Comparison of ENCODE assay signal across 11 cellular contexts in the genomic region with DNA sequence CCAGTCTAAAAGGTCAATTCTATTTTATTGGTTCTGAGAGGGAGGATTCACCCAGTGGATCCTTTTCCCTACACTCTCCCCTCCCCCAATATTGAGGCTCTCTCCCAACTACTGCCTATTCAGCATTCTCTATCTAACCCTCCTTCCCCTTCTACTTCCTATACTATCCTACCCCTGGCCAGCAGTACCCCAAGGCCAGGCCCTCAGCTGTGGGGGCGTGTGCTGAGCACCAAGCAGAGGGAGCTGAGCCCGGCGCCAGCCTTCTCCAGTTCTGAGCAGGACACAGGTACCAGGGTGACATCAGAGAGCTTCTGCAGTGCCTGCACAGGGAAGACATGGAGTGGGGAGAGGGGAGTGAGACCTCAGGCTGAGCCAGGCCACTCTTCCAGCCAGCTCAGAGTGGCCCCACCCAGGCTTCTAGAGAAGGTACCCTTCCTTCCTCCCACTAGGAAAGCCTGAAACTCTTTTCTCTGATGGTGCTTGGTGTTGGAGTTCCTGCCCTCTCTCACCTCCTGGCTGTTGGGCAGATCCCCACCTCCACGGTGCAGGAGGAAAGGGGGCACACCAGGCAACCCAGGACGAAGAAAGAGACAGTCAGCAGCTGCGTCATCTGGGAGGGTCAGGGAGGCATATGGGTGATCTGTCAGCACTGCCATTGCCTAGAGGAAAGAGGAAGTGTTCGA. TPM values are rescaled to one million over a fixed set of nuclear protein-coding genes. Genes with fewer than 3 reads are reported as not detected.
DNase-seq lines count a peak whose midpoint lies in the region; ATAC-seq and TF ChIP-seq lines count a peak whose summit lies in the region.
"Had no signal": no experiment of that assay in that cellular context is flagged by ENCODE, and none has a peak within 500 bp of the region (broad histone marks: within the 10 kb centered on the region; RNA-seq: fewer than 3 reads in every experiment).

No MANE protein-coding gene starts in this region.

- no peaks in the 10 kb centered on the region for H3K9me3 Mint-ChIP-seq in CD8-positive, alpha-beta T cell
- no peaks in the 10 kb centered on the region for H3K9me3 Mint-ChIP-seq in activated CD8-positive, alpha-beta T cell treated with anti-CD3 and anti-CD28 coated beads for 36 hours

- no peak overlapping the region for H3K4me3 ChIP-seq in CD8-positive, alpha-beta T cell (ENCODE audit: low read depth, low read length)
- no peak overlapping the region for H3K4me3 ChIP-seq in muscle layer of colon (ENCODE audit: low read depth in 1 of 2, low read length in 2 of 2)

- no peaks in the 10 kb centered on the region for H3K27me3 Mint-ChIP-seq in CD8-positive, alpha-beta T cell (ENCODE audit: low read depth)
- no peaks in the 10 kb centered on the region for H3K27me3 Mint-ChIP-seq in activated CD8-positive, alpha-beta T cell treated with anti-CD3 and anti-CD28 coated beads for 36 hours

- intact Hi-C loops in CD8-positive, alpha-beta T cell (cut with DNase I, micrococcal nuclease) = no loop called here
- intact Hi-C loops in activated CD8-positive, alpha-beta T cell treated with anti-CD3 and anti-CD28 coated beads for 36 hours (cut with micrococcal nuclease) = no loop called here

- H3K36me3 ChIP-seq in CD8-positive, alpha-beta T cell (ENCODE audit: insufficient read depth, low read length) = peaks cover 7% of the 10 kb centered on the region
- H3K36me3 ChIP-seq in muscle layer of colon (ENCODE audit: insufficient read depth, low read length) = peaks cover 31% of the 10 kb centered on the region

- TF ChIP-seq CTCF in CD8-positive, alpha-beta T cell (IDR thresholded peaks at IDR 0.05) = no peak
- TF ChIP-seq CTCF in activated CD8-positive, alpha-beta T cell treated with anti-CD3 and anti-CD28 coated beads for 36 hours (IDR thresholded peaks at IDR 0.05) = no peak

- peak overlapping the region; percentile 11 for H3K9ac ChIP-seq in muscle layer of colon (ENCODE audit: low read length)

- H3K4me1 Mint-ChIP-seq in CD8-positive, alpha-beta T cell (ENCODE audit: low read depth) = peaks cover 50% of the 10 kb centered on the region
- H3K4me1 Mint-ChIP-seq in activated CD8-positive, alpha-beta T cell treated with anti-CD3 and anti-CD28 coated beads for 36 hours (ENCODE audit: low read depth) = peaks cover 60% of the 10 kb centered on the region

- peak in 3 of 7 experiments; percentile 15 to 36 (median 19) for DNase-seq in CD8-positive, alpha-beta T cell
- DNase-seq in activated CD8-positive, alpha-beta T cell treated with anti-CD3 and anti-CD28 coated beads for 36 hours = peak; percentile 57
- DNase-seq in SW480 (ENCODE audit: low spot score) (no peak), NCI-H2171 (lab: John Stamatoyannopoulos, UW) (no peak)
- DNase-seq: NCI-H1436; stimulated activated naive CD4-positive, alpha-beta T cell had no signal

- H3K36me3 Mint-ChIP-seq in CD8-positive, alpha-beta T cell = peaks cover 29% of the 10 kb centered on the region
- H3K36me3 Mint-ChIP-seq in activated CD8-positive, alpha-beta T cell treated with anti-CD3 and anti-CD28 coated beads for 36 hours (ENCODE audit: low read depth) = peaks cover 17% of the 10 kb centered on the region

- H3K27ac Mint-ChIP-seq in CD8-positive, alpha-beta T cell = peak overlapping the region; percentile 19
- H3K27ac Mint-ChIP-seq in activated CD8-positive, alpha-beta T cell treated with anti-CD3 and anti-CD28 coated beads for 36 hours = peak overlapping the region; percentile 44

- POLR2A ChIA-PET in CD8-positive, alpha-beta T cell (lab: Charles Lee) = interaction anchor here (0.7 to 1.3 kb wide), 3 partner anchors 13 to 87 kb away, joined by 3 to 4 read pairs (median 3); partner anchors contain the start of genes ABHD16A and MSH5
- POLR2A ChIA-PET in activated CD8-positive, alpha-beta T cell treated with anti-CD3 and anti-CD28 coated beads for 36 hours (lab: Charles Lee) = interaction anchor here (0.7 to 2.0 kb wide), 5 partner anchors 8 to 60 kb away, joined by 3 to 7 read pairs (median 5); partner anchors contain the start of genes ABHD16A and CLIC1

- peak; percentile 14 for ATAC-seq in CD8-positive, alpha-beta T cell
- ATAC-seq in GM21786 (IDR thresholded peaks at IDR 0.05; ENCODE audit: unreplicated experiment) = peak; percentile 54
- peak; percentile 41 for ATAC-seq in activated CD8-positive, alpha-beta T cell treated with anti-CD3 and anti-CD28 coated beads for 36 hours
- no peak for ATAC-seq in GM19328 (IDR thresholded peaks at IDR 0.05; ENCODE audit: unreplicated experiment)
- no peak for ATAC-seq in GM21360 (IDR thresholded peaks at IDR 0.05; ENCODE audit: unreplicated experiment)

- no peaks in the 10 kb centered on the region for H3K27me3 ChIP-seq in CD8-positive, alpha-beta T cell (ENCODE audit: insufficient read depth, low read length)
- H3K27me3 ChIP-seq in muscle layer of colon (ENCODE audit: control insufficient read depth in 1 of 2, insufficient read depth in 2 of 2, low read length in 2 of 2) = no peaks in the 10 kb centered on the region

- H3K27ac ChIP-seq in CD8-positive, alpha-beta T cell (ENCODE audit: low read depth, low read length) = no peak overlapping the region
- H3K27ac ChIP-seq in muscle layer of colon (ENCODE audit: low read depth, low read length) = peak overlapping the region; percentile 38

- H3K4me3 Mint-ChIP-seq in CD8-positive, alpha-beta T cell = no peak overlapping the region
- H3K4me3 Mint-ChIP-seq in activated CD8-positive, alpha-beta T cell treated with anti-CD3 and anti-CD28 coated beads for 36 hours = peak overlapping the region; percentile 36

- no peaks in the 10 kb centered on the region for H3K9me3 ChIP-seq in CD8-positive, alpha-beta T cell (ENCODE audit: low read length)
- no peaks in the 10 kb centered on the region for H3K9me3 ChIP-seq in muscle layer of colon (ENCODE audit: low read length)

- CTCF ChIA-PET in CD8-positive, alpha-beta T cell (lab: Charles Lee) = interaction anchor here (1.1 to 9.0 kb wide), 5 partner anchors 12 to 108 kb away, joined by 3 to 74 read pairs (median 5); partner anchors contain the start of gene MSH5
- CTCF ChIA-PET in activated CD8-positive, alpha-beta T cell treated with anti-CD3 and anti-CD28 coated beads for 36 hours (lab: Charles Lee) = interaction anchor here (1.0 to 6.5 kb wide), 5 partner anchors 12 to 103 kb away, joined by 3 to 35 read pairs (median 3); partner anchors contain the start of genes CLIC1 and MSH5

- peaks cover 35% of the 10 kb centered on the region for H3K4me1 ChIP-seq in CD8-positive, alpha-beta T cell (ENCODE audit: insufficient read depth, low read length)
- H3K4me1 ChIP-seq in muscle layer of colon (ENCODE audit: insufficient read depth, low read length) = peaks cover 23% of the 10 kb centered on the region

RNA-seq across cellular contexts. Expression of gene DDAH2, which starts 1.9 kb away (rescaled TPM):
- 1 to 10 TPM; 2.1 to 3.4 TPM for total RNA-seq in CD8-positive, alpha-beta T cell
- 1 to 10 TPM; 6.3 to 6.9 TPM for total RNA-seq in activated CD8-positive, alpha-beta T cell treated with anti-CD3 and anti-CD28 coated beads for 36 hours

RNA-seq across cellular contexts. Expression of gene MPIG6B, which starts 4.0 kb away (rescaled TPM):
- 1 to 10 TPM in 1 of 2 experiments, under 1 TPM in 1; 0.49 to 1.1 TPM for total RNA-seq in CD8-positive, alpha-beta T cell
- under 1 TPM; 0.65 to 0.81 TPM for total RNA-seq in activated CD8-positive, alpha-beta T cell treated with anti-CD3 and anti-CD28 coated beads for 36 hours

RNA-seq across cellular contexts. Expression of gene LY6G6C, which starts 5.6 kb away (rescaled TPM):
- total RNA-seq in CD8-positive, alpha-beta T cell = not detected
- total RNA-seq in activated CD8-positive, alpha-beta T cell treated with anti-CD3 and anti-CD28 coated beads for 36 hours = not detected
- total RNA-seq: kidney epithelial cell had no signal

RNA-seq across cellular contexts. Expression of gene CLIC1, which starts 9.2 kb away (rescaled TPM):
- total RNA-seq in CD8-positive, alpha-beta T cell = 10 to 100 TPM; 44.6 to 47.5 TPM
- 100 to 1,000 TPM; 334 to 346 TPM for total RNA-seq in activated CD8-positive, alpha-beta T cell treated with anti-CD3 and anti-CD28 coated beads for 36 hours

RNA-seq across cellular contexts. Expression of gene LY6G6D, which starts 12.0 kb away (rescaled TPM):
- not detected for total RNA-seq in CD8-positive, alpha-beta T cell
- total RNA-seq in activated CD8-positive, alpha-beta T cell treated with anti-CD3 and anti-CD28 coated beads for 36 hours = not detected
- total RNA-seq: kidney epithelial cell had no signal

Comparison
In these comparisons a context has a peak if more than half of its experiments do, and no peak if none do; other contexts are left out.
1. ATAC-seq: peak in CD8-positive, alpha-beta T cell (single experiment), GM21786 (single experiment) and activated CD8-positive, alpha-beta T cell treated with anti-CD3 and anti-CD28 coated beads for 36 hours (single experiment); none in GM19328 (single experiment) and GM21360 (single experiment).